In genomic region chr9:114314881-114315722, GRCh38 we compare ENCODE assay signal across 19 cellular contexts. TPM values are rescaled to one million over a fixed set of nuclear protein-coding genes. Genes with fewer than 3 reads are reported as not detected.
DNase-seq lines count a peak whose midpoint lies in the region; ATAC-seq and TF ChIP-seq lines count a peak whose summit lies in the region.
"Had no signal": no experiment of that assay in that cellular context is flagged by ENCODE, and none has a peak within 500 bp of the region (broad histone marks: within the 10 kb centered on the region; RNA-seq: fewer than 3 reads in every experiment).

No MANE protein-coding gene starts in this region.

- no peaks in the 10 kb centered on the region for H3K9me3 Mint-ChIP-seq in activated B cell treated with CpG ODN at 0.5 μM for 24 hours
- H3K9me3 Mint-ChIP-seq: activated CD4-positive, alpha-beta T cell treated with anti-CD3 and anti-CD28 coated beads, Interleukin-2, amount 10 ng/mL, durations not matched to agents 7 days and 5 days had no signal

- intact Hi-C loops in activated B cell treated with CpG ODN at 0.5 μM for 24 hours (cut with micrococcal nuclease): no loop called here

- no peaks in the 10 kb centered on the region for H3K36me3 Mint-ChIP-seq in activated B cell treated with CpG ODN at 0.5 μM for 24 hours (ENCODE audit: low read depth)

- ATAC-seq in activated B cell treated with CpG ODN at 0.5 μM for 24 hours (ENCODE audit: low read depth) (no peak), GM21529 (IDR thresholded peaks at IDR 0.05; ENCODE audit: unreplicated experiment) (no peak), GM21423 (IDR thresholded peaks at IDR 0.05; ENCODE audit: unreplicated experiment) (no peak), HG03520 (IDR thresholded peaks at IDR 0.05; ENCODE audit: unreplicated experiment) (no peak), GM21825 (IDR thresholded peaks at IDR 0.05; ENCODE audit: unreplicated experiment) (no peak)
- ATAC-seq: Panc1 had no signal

- H3K4me3 ChIP-seq in fibroblast of the aortic adventitia (ENCODE audit: low read depth, low read length): no peak overlapping the region

- POLR2A ChIA-PET in activated B cell treated with CpG ODN at 0.5 μM for 24 hours (lab: Charles Lee): no interaction called here

- no peak overlapping the region for H3K4me3 Mint-ChIP-seq in activated B cell treated with CpG ODN at 0.5 μM for 24 hours
- H3K4me3 Mint-ChIP-seq: activated CD4-positive, alpha-beta T cell treated with anti-CD3 and anti-CD28 coated beads, Interleukin-2, amount 10 ng/mL, durations not matched to agents 7 days and 5 days had no signal

- H3K27me3 Mint-ChIP-seq in activated B cell treated with CpG ODN at 0.5 μM for 24 hours: peaks cover 6% of the 10 kb centered on the region
- H3K27me3 Mint-ChIP-seq: activated CD4-positive, alpha-beta T cell treated with anti-CD3 and anti-CD28 coated beads, Interleukin-2, amount 10 ng/mL, durations not matched to agents 7 days and 5 days had no signal

- no peak overlapping the region for H3K27ac Mint-ChIP-seq in activated B cell treated with CpG ODN at 0.5 μM for 24 hours
- H3K27ac Mint-ChIP-seq: activated CD4-positive, alpha-beta T cell treated with anti-CD3 and anti-CD28 coated beads, Interleukin-2, amount 10 ng/mL, durations not matched to agents 7 days and 5 days had no signal

- no peaks in the 10 kb centered on the region for H3K4me1 Mint-ChIP-seq in activated B cell treated with CpG ODN at 0.5 μM for 24 hours

- DNase-seq in EH (ENCODE audit: low read depth): peak; percentile 21
- DNase-seq in activated B cell treated with CpG ODN at 0.5 μM for 24 hours: peak; percentile 7
- DNase-seq in fibroblast of the aortic adventitia (ENCODE audit: low read depth): peak; percentile 33
- DNase-seq in renal cortical epithelial cell (ENCODE audit: low read depth): peak; percentile 70
- DNase-seq: activated CD4-positive, alpha-beta T cell treated with anti-CD3 and anti-CD28 coated beads, Interleukin-2, amount 10 ng/mL, durations not matched to agents 7 days and 5 days; foreskin melanocyte; midbrain; NCI-H2081; NCI-H748 treated with DMSO at 0.1 percent for 48 hours; stimulated activated CD4-positive, alpha-beta T cell treated with anti-CD3 and anti-CD28 coated beads, Interleukin-12 subunit alpha, Interleukin-12 subunit beta, amount 100 ng/mL, for 4 hours had no signal

- TF ChIP-seq CTCF in activated B cell treated with CpG ODN at 0.5 μM for 24 hours (IDR thresholded peaks at IDR 0.05) (no peak), fibroblast of the aortic adventitia (IDR thresholded peaks at IDR 0.05; ENCODE audit: insufficient read depth, low read length) (no peak)

- CTCF ChIA-PET in activated B cell treated with CpG ODN at 0.5 μM for 24 hours (lab: Charles Lee): no interaction called here

RNA-seq across cellular contexts. Expression of gene ORM1, which starts 7.8 kb away (rescaled TPM):
- total RNA-seq in activated B cell treated with CpG ODN at 0.5 μM for 24 hours (not detected in 2 replicates), fibroblast of the aortic adventitia (ENCODE audit: low replicate concordance) (not detected in 2 replicates), renal cortical epithelial cell (not detected in 2 replicates)
- total RNA-seq: activated CD4-positive, alpha-beta T cell treated with anti-CD3 and anti-CD28 coated beads, Interleukin-2, amount 10 ng/mL, durations not matched to agents 7 days and 5 days; Daoy; dermis microvascular lymphatic vessel endothelial cell; T-helper 1 cell treated with Interleukin-12 subunit alpha and Interleukin-12 subunit beta and Interleukin-4 antibody, amounts not matched to agents 30 ng/mL and 1 ng/mL, for 36 hours; temporal lobe had no signal

RNA-seq across cellular contexts. Expression of gene ORM2, which starts 14.6 kb away (rescaled TPM):
- total RNA-seq in activated B cell treated with CpG ODN at 0.5 μM for 24 hours (not detected in 2 replicates), fibroblast of the aortic adventitia (ENCODE audit: low replicate concordance) (not detected in 2 replicates), renal cortical epithelial cell (not detected in 2 replicates)
- total RNA-seq: activated CD4-positive, alpha-beta T cell treated with anti-CD3 and anti-CD28 coated beads, Interleukin-2, amount 10 ng/mL, durations not matched to agents 7 days and 5 days; Daoy; dermis microvascular lymphatic vessel endothelial cell; T-helper 1 cell treated with Interleukin-12 subunit alpha and Interleukin-12 subunit beta and Interleukin-4 antibody, amounts not matched to agents 30 ng/mL and 1 ng/mL, for 36 hours; temporal lobe had no signal

Comparison
In these comparisons a context has a peak if more than half of its experiments do, and no peak if none do; other contexts are left out.
1. DNase-seq: peak in every context shown above with its lines; median percentile 70 in renal cortical epithelial cell; 33 in fibroblast of the aortic adventitia; 21 in EH; 7 in activated B cell treated with CpG ODN at 0.5 μM for 24 hours.